11 cellular contexts compared by ENCODE assay signal in the genomic region with DNA sequence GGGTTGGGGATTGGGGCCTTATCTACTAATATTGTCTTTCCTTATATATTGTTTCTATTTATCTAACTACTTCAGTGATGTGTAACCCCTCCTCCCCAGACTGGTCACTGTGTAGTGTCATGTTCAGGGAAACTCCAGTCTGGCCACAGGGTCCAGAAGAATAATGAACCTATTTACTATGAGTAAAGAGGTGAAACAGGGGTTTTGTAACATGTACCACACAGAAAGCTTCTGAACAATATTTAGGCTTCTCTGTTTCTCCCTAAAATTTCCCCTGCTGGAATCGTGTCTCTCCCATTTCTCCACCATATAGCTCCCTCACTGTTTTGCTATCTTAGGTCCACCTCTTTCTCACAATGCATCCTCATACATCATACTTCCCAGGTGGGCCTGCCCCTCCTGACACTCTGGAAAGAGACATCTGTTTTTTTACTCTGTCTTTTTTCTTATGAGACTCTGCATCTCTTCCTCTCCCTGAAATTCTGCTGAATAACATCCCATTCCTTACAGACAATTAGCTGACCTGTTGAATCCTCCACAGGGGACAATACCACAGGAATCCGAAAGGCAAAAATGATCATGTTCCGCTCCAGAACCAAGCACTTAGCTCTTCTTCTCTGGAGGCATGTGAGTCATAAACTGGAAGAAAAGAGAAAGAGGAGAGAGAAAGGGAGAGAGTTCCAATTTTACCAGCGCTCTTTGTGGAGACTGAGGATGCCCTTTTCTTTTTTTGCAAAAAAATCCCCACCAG.
A peak's percentile ranks its signal among the peaks of the same experiment; 100 is the strongest.
DNase-seq lines count a peak whose midpoint lies in the region; ATAC-seq, FAIRE-seq and TF ChIP-seq lines count a peak whose summit lies in the region.
"Had no signal": no experiment of that assay in that cellular context is flagged by ENCODE, and none has a peak within 500 bp of the region (broad histone marks: within the 10 kb centered on the region; RNA-seq: fewer than 3 reads in every experiment).

No MANE protein-coding gene starts in this region.

- intact Hi-C loops in tibial artery (cut with DNase I; ENCODE audit: low total_unique reads): no loop called here

- no peak overlapping the region; the same call in 1 of the 2 replicates for H2AFZ ChIP-seq in GM23248

- H3K36me3 ChIP-seq in GM23248 (ENCODE audit: low read depth) (no peaks in the 10 kb centered on the region), mesendoderm (ENCODE audit: control insufficient read depth, insufficient read depth, low read length) (no peaks in the 10 kb centered on the region), tibial artery (no peaks in the 10 kb centered on the region)

- H2BK5ac ChIP-seq in mesendoderm (ENCODE audit: low read length): no peak overlapping the region

- H3K4me2 ChIP-seq in GM23248 (ENCODE audit: unreplicated experiment) (no peak overlapping the region), mesendoderm (ENCODE audit: low read length) (no peak overlapping the region)

- no peaks in the 10 kb centered on the region for H4K20me1 ChIP-seq in GM23248 (ENCODE audit: insufficient read depth)

- peak; percentile 85 for ATAC-seq in HG03571 (IDR thresholded peaks at IDR 0.05; ENCODE audit: unreplicated experiment)

- no peak overlapping the region for H3K4ac ChIP-seq in mesendoderm (ENCODE audit: low read depth, low read length)

- no peak overlapping the region for H2AK5ac ChIP-seq in mesendoderm (ENCODE audit: low read length)

- H3K9ac ChIP-seq in GM23248 (no peak overlapping the region), mesendoderm (ENCODE audit: low read length) (no peak overlapping the region)

- no peak overlapping the region for H2BK15ac ChIP-seq in mesendoderm (replicated peaks; ENCODE audit: low read depth)

- WGBS in GM23248 (ENCODE audit: low coverage in 1 of 2, low lambda C conversion rate in 2 of 2, missing lambda C conversion rate in 2 of 2), 2 experiments: 93 to 94% methylated on average over 4 of the region's 4 CpGs
- no CpG with 5 or more reads among the region's 4 CpGs for WGBS in mesendoderm (ENCODE audit: extremely low coverage, insufficient coverage, low lambda C conversion rate)

- H3K9me2 ChIP-seq in GM23248 (ENCODE audit: insufficient read depth): no peaks in the 10 kb centered on the region

- no peaks in the 10 kb centered on the region for H3K79me2 ChIP-seq in GM23248 (ENCODE audit: insufficient read depth)
- no peaks in the 10 kb centered on the region for H3K79me2 ChIP-seq in mesendoderm (ENCODE audit: control insufficient read depth, insufficient read depth, low read length)

- no peak overlapping the region for H3K18ac ChIP-seq in mesendoderm (ENCODE audit: low read length)

- no peaks in the 10 kb centered on the region for H3K9me3 ChIP-seq in GM23248 (ENCODE audit: low read depth)
- H3K9me3 ChIP-seq in tibial artery: no peaks in the 10 kb centered on the region

- H3K27me3 ChIP-seq in GM23248 (replicated peaks; ENCODE audit: insufficient read depth) (no peaks in the 10 kb centered on the region), mesendoderm (ENCODE audit: insufficient read depth, low read length, poor library complexity) (no peaks in the 10 kb centered on the region), tibial artery (no peaks in the 10 kb centered on the region)

- no peak overlapping the region for H3K23ac ChIP-seq in mesendoderm (ENCODE audit: low read length)

- no peaks in the 10 kb centered on the region; the same call in 1 of the 2 replicates for H3F3A ChIP-seq in GM23248 (ENCODE audit: insufficient read depth)

- DNase-seq in GM18507 (ENCODE audit: extremely low spot score, insufficient read length, low read depth) (no peak), GM23248 (peak; percentile 19), mesendoderm (peak; percentile 60), NOMO-1 treated with dmso at 0.1 percent for 144 hours (lab: John Stamatoyannopoulos, UW; ENCODE audit: unreplicated experiment) (no peak), NK-92 (lab: John Stamatoyannopoulos, UW; ENCODE audit: unreplicated experiment) (no peak), tibial artery (no peak)
- no peak for DNase-seq in activated CD4-positive, CD25-positive, alpha-beta regulatory T cell (lab: John Stamatoyannopoulos, UW)
- DNase-seq: activated effector memory CD4-positive, alpha-beta T cell treated with Interleukin-2 at 50 U/mL for 16 hours; DND-41; SIG-M5 had no signal

- no peak overlapping the region for H3K4me3 ChIP-seq in GM23248
- H3K4me3 ChIP-seq in mesendoderm (ENCODE audit: low read length): no peak overlapping the region
- no peak overlapping the region for H3K4me3 ChIP-seq in tibial artery

- no peak overlapping the region for H4K8ac ChIP-seq in mesendoderm (ENCODE audit: low read depth, low read length)

- no peak overlapping the region for H4K5ac ChIP-seq in mesendoderm (ENCODE audit: low read length)

- no peak for TF ChIP-seq CTCF in tibial artery (IDR thresholded peaks at IDR 0.05)

- FAIRE-seq in GM18507 (lab: Jason Lieb, UNC): peak; percentile 41

- H3K27ac ChIP-seq in GM23248 (no peak overlapping the region), mesendoderm (ENCODE audit: low read depth, low read length) (no peak overlapping the region), tibial artery (no peak overlapping the region)

- in situ Hi-C loops in GM23248 (cut with MboI): no loop called here

- H3K56ac ChIP-seq in mesendoderm (ENCODE audit: low read length): no peak overlapping the region

- no peak overlapping the region for H2BK120ac ChIP-seq in mesendoderm (ENCODE audit: low read depth, low read length)

- H3K4me1 ChIP-seq in GM23248 (ENCODE audit: insufficient read depth): peaks cover 8% of the 10 kb centered on the region; the same call in 1 of the 2 replicates
- H3K4me1 ChIP-seq in mesendoderm (ENCODE audit: control insufficient read depth, low read depth, low read length): no peaks in the 10 kb centered on the region
- H3K4me1 ChIP-seq in tibial artery: peaks cover 0 to 19% (median 0%) of the 10 kb centered on the region in 4 donors

- H3K79me1 ChIP-seq in mesendoderm (ENCODE audit: low read length): no peaks in the 10 kb centered on the region

Comparison
In these comparisons a context has a peak if more than half of its experiments do, and no peak if none do; other contexts are left out.
1. DNase-seq: peak in GM23248 (single experiment) and mesendoderm (single experiment); none in GM18507 (single experiment), NOMO-1 treated with dmso at 0.1 percent for 144 hours (single experiment), activated CD4-positive, CD25-positive, alpha-beta regulatory T cell (0 of 4), NK-92 (single experiment) and tibial artery (0 of 2).